ENCODE assay signal across 8 cellular contexts in genomic region chr1:1540015-1540816, GRCh38. TPM values are rescaled to one million over a fixed set of nuclear protein-coding genes. Genes with fewer than 3 reads are reported as not detected.
DNase-seq lines count a peak whose midpoint lies in the region; ATAC-seq and TF ChIP-seq lines count a peak whose summit lies in the region.

TMEM240 (minus strand) TSS chr1:1540624; CDS start chr1:1540346, 278 bp downstream.

- no peaks in the 10 kb centered on the region for H3K9me3 ChIP-seq in body of pancreas
- no peaks in the 10 kb centered on the region for H3K9me3 ChIP-seq in skeletal muscle tissue (ENCODE audit: control insufficient read depth in 3 of 3, low read length in 3 of 3)

- WGBS in body of pancreas, 2 donors: 2 to 12% methylated on average over 6 to 44 of the region's 108 CpGs

- no peak for TF ChIP-seq CTCF in body of pancreas (IDR thresholded peaks at IDR 0.05)

- H3K4me1 ChIP-seq in body of pancreas (peaks cover 12% of the 10 kb centered on the region), skeletal muscle tissue (ENCODE audit: control insufficient read depth in 3 of 3, insufficient read depth in 3 of 3, low read length in 3 of 3) (peaks cover 17 to 38% (median 36%) of the 10 kb centered on the region in 3 donors)

- TF ChIP-seq POLR2A in body of pancreas (IDR thresholded peaks at IDR 0.05): no peak

- ATAC-seq in body of pancreas: peak; percentile 57

- H3K9ac ChIP-seq in skeletal muscle tissue (ENCODE audit: low read depth in 1 of 3, low read length in 3 of 3): peak within 1 kb of the TSS in 1 of 3 donors; percentile 79

- peaks cover 0 to 2% of the 10 kb centered on the region in 2 donors for H3K36me3 ChIP-seq in body of pancreas (replicated peaks in 1 of 2; ENCODE audit: insufficient read depth in 1 of 2, low read depth in 2 of 2)
- peaks cover 9 to 22% (median 19%) of the 10 kb centered on the region in 3 donors for H3K36me3 ChIP-seq in skeletal muscle tissue (ENCODE audit: control insufficient read depth in 3 of 3, insufficient read depth in 3 of 3, low read length in 3 of 3)

- H3K4me3 ChIP-seq in body of pancreas (no peak within 1 kb of the TSS), iPS-11a (ENCODE audit: low read depth, low read length) (peak within 1 kb of the TSS; percentile 50), skeletal muscle tissue (ENCODE audit: low read length in 3 of 3) (peak within 1 kb of the TSS in 2 of 3 donors; percentile 61 to 73)

- H3K27me3 ChIP-seq in body of pancreas (no peaks in the 10 kb centered on the region), skeletal muscle tissue (ENCODE audit: control insufficient read depth in 3 of 3, insufficient read depth in 3 of 3, low read length in 3 of 3) (no peaks in the 10 kb centered on the region)

- intact Hi-C loops in body of pancreas (cut with DNase I): no loop called here

- H3K27ac ChIP-seq in body of pancreas (no peak within 1 kb of the TSS), skeletal muscle tissue (ENCODE audit: low read depth, low read length) (no peak within 1 kb of the TSS)

- peak; percentile 62 for DNase-seq in Daoy (ENCODE audit: low read depth)
- peak; percentile 38 for DNase-seq in T-helper 9 cell
- peak; percentile 41 to 61 (median 54) for DNase-seq in body of pancreas
- no peak for DNase-seq in HuH-7 (ENCODE audit: low spot score)
- DNase-seq in NCI-H2107 treated with DMSO at 0.1 percent for 48 hours (lab: John Stamatoyannopoulos, UW; ENCODE audit: unreplicated experiment): no peak
- no peak for DNase-seq in LoVo (ENCODE audit: low spot score)

RNA-seq across cellular contexts. Expression of gene TMEM240, which starts in this region (rescaled TPM):
- 0.11 TPM in 1 of 2 replicates, not detected in the other for total RNA-seq in Daoy (2014; rRNA removed; shearing (Covaris generic))
- total RNA-seq in body of pancreas (1 to 10 TPM; 1.0 to 3.6 TPM), skeletal muscle tissue (2.1 TPM)

Comparison
In these comparisons a context has a peak if more than half of its experiments do, and no peak if none do; other contexts are left out.
1. Peak in DNase-seq in Daoy; RNA of the gene not detected or under 1 TPM.
2. DNase-seq: peak in T-helper 9 cell (single experiment) and body of pancreas (4 of 4); none in HuH-7 (single experiment), NCI-H2107 treated with DMSO at 0.1 percent for 48 hours (single experiment) and LoVo (single experiment).
3. H3K4me3 ChIP-seq: peak in iPS-11a (single experiment) and skeletal muscle tissue (2 of 3); none in body of pancreas (0 of 2).